In genomic region chr5:67221487-67222242, GRCh38 we compare ENCODE assay signal across 9 cellular contexts. TPM values are rescaled to one million over a fixed set of nuclear protein-coding genes. Genes with fewer than 3 reads are reported as not detected.
DNase-seq lines count a peak whose midpoint lies in the region; ATAC-seq and TF ChIP-seq lines count a peak whose summit lies in the region.
"Had no signal": no experiment of that assay in that cellular context is flagged by ENCODE, and none has a peak within 500 bp of the region (broad histone marks: within the 10 kb centered on the region; RNA-seq: fewer than 3 reads in every experiment).

No MANE protein-coding gene starts in this region.

- H3K4me3 ChIP-seq in GM06990 (replicated peaks; ENCODE audit: low read depth, low read length) (no peak overlapping the region), skin epidermis (no peak overlapping the region)

- H3K36me3 ChIP-seq in GM06990 (ENCODE audit: control insufficient read depth, insufficient read depth, low read length) = no peaks in the 10 kb centered on the region

- H3K9me3 Mint-ChIP-seq in activated T-cell treated with anti-CD3 and anti-CD28 coated beads, Interleukin-2, amount 50 U/mL, for 24 hours = no peaks in the 10 kb centered on the region
- H3K9me3 Mint-ChIP-seq in progenitor cell of endocrine pancreas (ENCODE audit: low read depth) = no peaks in the 10 kb centered on the region

- ATAC-seq in GM19468 (IDR thresholded peaks at IDR 0.05; ENCODE audit: extremely low read depth, unreplicated experiment) = peak; percentile 34
- ATAC-seq in HG03469 (IDR thresholded peaks at IDR 0.05; ENCODE audit: unreplicated experiment) = peak; percentile 88

- H3K27ac Mint-ChIP-seq in activated T-cell treated with anti-CD3 and anti-CD28 coated beads, Interleukin-2, amount 50 U/mL, for 24 hours = peak overlapping the region; percentile 88
- H3K27ac Mint-ChIP-seq in progenitor cell of endocrine pancreas = no peak overlapping the region

- H3K36me3 Mint-ChIP-seq in activated T-cell treated with anti-CD3 and anti-CD28 coated beads, Interleukin-2, amount 50 U/mL, for 24 hours (ENCODE audit: low read depth) = no peaks in the 10 kb centered on the region
- H3K36me3 Mint-ChIP-seq in progenitor cell of endocrine pancreas (ENCODE audit: insufficient read depth) = no peaks in the 10 kb centered on the region

- H3K4me3 Mint-ChIP-seq in activated T-cell treated with anti-CD3 and anti-CD28 coated beads, Interleukin-2, amount 50 U/mL, for 24 hours = peak overlapping the region; percentile 45
- H3K4me3 Mint-ChIP-seq in progenitor cell of endocrine pancreas (ENCODE audit: low read depth) = no peak overlapping the region

- H3K4me1 Mint-ChIP-seq in activated T-cell treated with anti-CD3 and anti-CD28 coated beads, Interleukin-2, amount 50 U/mL, for 24 hours (ENCODE audit: low read depth) = peaks cover 55% of the 10 kb centered on the region
- H3K4me1 Mint-ChIP-seq in progenitor cell of endocrine pancreas (ENCODE audit: low read depth) = no peaks in the 10 kb centered on the region

- DNase-seq in GM06990 (ENCODE audit: extremely low read depth, insufficient read length) (peak; percentile 62), AG08396 (ENCODE audit: low spot score) (no peak), iPS-NIHi7 (ENCODE audit: extremely low spot score) (no peak), progenitor cell of endocrine pancreas (ENCODE audit: low spot score, unreplicated experiment) (no peak)
- DNase-seq in activated T-cell treated with anti-CD3 and anti-CD28 coated beads, Interleukin-2, amount 50 U/mL, for 24 hours = no peak

- no peaks in the 10 kb centered on the region for H3K27me3 Mint-ChIP-seq in activated T-cell treated with anti-CD3 and anti-CD28 coated beads, Interleukin-2, amount 50 U/mL, for 24 hours
- peaks cover 9% of the 10 kb centered on the region for H3K27me3 Mint-ChIP-seq in progenitor cell of endocrine pancreas

- H3K27ac ChIP-seq in skin epidermis = peak overlapping the region in 13 of 21 experiments; percentile 26 to 85 (median 66)

- H3K27me3 ChIP-seq in GM06990 (replicated peaks; ENCODE audit: control insufficient read depth, insufficient read depth, low read length) = no peaks in the 10 kb centered on the region

- TF ChIP-seq CTCF in GM06990 (IDR thresholded peaks at IDR 0.05; ENCODE audit: insufficient read depth, low read length, poor library complexity, severe bottlenecking) = no peak
- no peak for TF ChIP-seq CTCF in progenitor cell of endocrine pancreas (IDR thresholded peaks at IDR 0.05; ENCODE audit: unreplicated experiment)

RNA-seq across cellular contexts. Expression of gene CD180, which starts 25.1 kb away (rescaled TPM):
- total RNA-seq in progenitor cell of endocrine pancreas = not detected in 2 replicates
- total RNA-seq: pulmonary artery endothelial cell had no signal
